ENCODE assay signal across 8 cellular contexts in genomic region chr19:35868172-35868822, GRCh38. TPM values are rescaled to one million over a fixed set of nuclear protein-coding genes. Genes with fewer than 3 reads are reported as not detected.
DNase-seq lines count a peak whose midpoint lies in the region; ATAC-seq and TF ChIP-seq lines count a peak whose summit lies in the region.

TSS of gene APLP1 (plus strand) at chr19:35868574. CDS start at chr19:35868637, 63 bp downstream.

- no peak within 1 kb of the TSS for H3K9ac ChIP-seq in adipocyte (ENCODE audit: low read length)
- H3K9ac ChIP-seq in rectal smooth muscle tissue (ENCODE audit: low read length): no peak within 1 kb of the TSS

- peak within 1 kb of the TSS; percentile 59 for H3K4me3 ChIP-seq in adipocyte (ENCODE audit: low read length)
- H3K4me3 ChIP-seq in left ventricle myocardium inferior: peak within 1 kb of the TSS; percentile 75
- peak within 1 kb of the TSS; percentile 10 for H3K4me3 ChIP-seq in rectal smooth muscle tissue (ENCODE audit: low read length)

- H3K9me3 ChIP-seq in adipocyte (ENCODE audit: control insufficient read depth, low read length) (no peaks in the 10 kb centered on the region), left ventricle myocardium inferior (replicated peaks) (no peaks in the 10 kb centered on the region)

- ATAC-seq in HG03520 (IDR thresholded peaks at IDR 0.05; ENCODE audit: unreplicated experiment): no peak

- H3K4me1 ChIP-seq in adipocyte (ENCODE audit: control insufficient read depth, insufficient read depth, low read length): peaks cover 3% of the 10 kb centered on the region
- H3K4me1 ChIP-seq in left ventricle myocardium inferior: peaks cover 24% of the 10 kb centered on the region
- peaks cover 3% of the 10 kb centered on the region for H3K4me1 ChIP-seq in rectal smooth muscle tissue (ENCODE audit: control insufficient read depth, insufficient read depth, low read length)

- H3K36me3 ChIP-seq in adipocyte (ENCODE audit: control insufficient read depth, insufficient read depth, low read length, severe bottlenecking) (no peaks in the 10 kb centered on the region), left ventricle myocardium inferior (no peaks in the 10 kb centered on the region), rectal smooth muscle tissue (ENCODE audit: control insufficient read depth, insufficient read depth, low read length) (no peaks in the 10 kb centered on the region)

- intact Hi-C loops in left ventricle myocardium inferior (cut with micrococcal nuclease): no loop called here

- H3K27ac ChIP-seq in left ventricle myocardium inferior (replicated peaks): peak within 1 kb of the TSS; percentile 40
- no peak within 1 kb of the TSS for H3K27ac ChIP-seq in rectal smooth muscle tissue (ENCODE audit: low read depth, low read length)

- H3K27me3 ChIP-seq in adipocyte (replicated peaks; ENCODE audit: control insufficient read depth, insufficient read depth, low read length) (peaks cover 56% of the 10 kb centered on the region), left ventricle myocardium inferior (ENCODE audit: low read depth) (peaks cover 74% of the 10 kb centered on the region), rectal smooth muscle tissue (ENCODE audit: control insufficient read depth, insufficient read depth, low read length) (peaks cover 11% of the 10 kb centered on the region)

- TF ChIP-seq CTCF in left ventricle myocardium inferior (IDR thresholded peaks at IDR 0.05; ENCODE audit: borderline replicate concordance): no peak

- in situ Hi-C loops in KBM-7 (cut with MboI; ENCODE audit: low pct_unique_long_range_greater_than_20kb, low sequenced_read_pairs): no loop called here

- peak; percentile 47 for DNase-seq in DMS153 (lab: John Stamatoyannopoulos, UW)
- DNase-seq in HuH-7 (ENCODE audit: low spot score): peak; percentile 74
- peak; percentile 65 for DNase-seq in SW480 (ENCODE audit: low spot score)
- DNase-seq in adipocyte (ENCODE audit: low read depth): peak; percentile 81
- peak; percentile 74 for DNase-seq in left ventricle myocardium inferior
- no peak for DNase-seq in KBM-7

RNA-seq across cellular contexts. Expression of gene APLP1, which starts in this region (rescaled TPM):
- total RNA-seq in left ventricle myocardium inferior: 23.9 TPM

Comparison
In these comparisons a context has a peak if more than half of its experiments do, and no peak if none do; other contexts are left out.
1. H3K4me3 ChIP-seq: peak in every context shown above with its lines; median percentile 75 in left ventricle myocardium inferior; 59 in adipocyte; 10 in rectal smooth muscle tissue.